In genomic region chr9:109098221-109098959, GRCh38 we compare ENCODE assay signal across 9 cellular contexts. TPM values are rescaled to one million over a fixed set of nuclear protein-coding genes. Genes with fewer than 3 reads are reported as not detected.
DNase-seq lines count a peak whose midpoint lies in the region; ATAC-seq, FAIRE-seq and TF ChIP-seq lines count a peak whose summit lies in the region.
"Had no signal": no experiment of that assay in that cellular context is flagged by ENCODE, and none has a peak within 500 bp of the region (broad histone marks: within the 10 kb centered on the region; RNA-seq: fewer than 3 reads in every experiment).

No MANE protein-coding gene starts in this region.

- H3K9me3 Mint-ChIP-seq in astrocyte (ENCODE audit: unreplicated experiment): no peaks in the 10 kb centered on the region

- DNase-seq in ELR (ENCODE audit: low read depth) (peak; percentile 63), astrocyte (ENCODE audit: low read depth) (peak; percentile 93), iris pigment epithelial cell (ENCODE audit: low read depth) (peak; percentile 84), suprapubic skin (ENCODE audit: low spot score in 2 of 2) (no peak), AML-193 (lab: John Stamatoyannopoulos, UW) (no peak), H7 (no peak)

- WGBS in suprapubic skin: 20% methylated on average over 3 of the region's 3 CpGs

- H3K9me3 ChIP-seq in KOPT-K1 (ENCODE audit: insufficient read depth, low read length, poor library complexity, severe bottlenecking): peaks cover 8% of the 10 kb centered on the region
- no peaks in the 10 kb centered on the region for H3K9me3 ChIP-seq in astrocyte (ENCODE audit: insufficient read depth, low read depth, low read length)
- H3K9me3 ChIP-seq in suprapubic skin: no peaks in the 10 kb centered on the region

- H3K27me3 Mint-ChIP-seq in astrocyte (ENCODE audit: low read depth, unreplicated experiment): no peaks in the 10 kb centered on the region

- peaks cover 33% of the 10 kb centered on the region for H3K4me1 Mint-ChIP-seq in astrocyte (ENCODE audit: low read depth, unreplicated experiment)

- no peak for TF ChIP-seq EP300 in suprapubic skin (IDR thresholded peaks at IDR 0.05)

- ATAC-seq in HG03354 (IDR thresholded peaks at IDR 0.05; ENCODE audit: poor library complexity, severe bottlenecking, unreplicated experiment): no peak

- H3K27me3 ChIP-seq in astrocyte (ENCODE audit: insufficient read depth, low read length) (no peaks in the 10 kb centered on the region), suprapubic skin (no peaks in the 10 kb centered on the region), H7 (ENCODE audit: control insufficient read depth, insufficient read depth, low read length) (no peaks in the 10 kb centered on the region)

- no peaks in the 10 kb centered on the region for H3K36me3 Mint-ChIP-seq in astrocyte (ENCODE audit: low read depth, unreplicated experiment)

- H3K36me3 ChIP-seq in KOPT-K1 (ENCODE audit: insufficient read depth, low read length) (peaks cover 65% of the 10 kb centered on the region), astrocyte (ENCODE audit: insufficient read depth, low read length) (peaks cover 2% of the 10 kb centered on the region), suprapubic skin (no peaks in the 10 kb centered on the region), H7 (replicated peaks; ENCODE audit: control insufficient read depth, insufficient read depth, low read length) (peaks cover 1% of the 10 kb centered on the region; the same call in 1 of the 2 replicates)

- H3K27ac Mint-ChIP-seq in astrocyte (ENCODE audit: unreplicated experiment): peak overlapping the region; percentile 93

- no peak for FAIRE-seq in astrocyte (lab: Jason Lieb, UNC)
- FAIRE-seq: TTC549 had no signal

- peak overlapping the region; percentile 19 for H3K9ac ChIP-seq in astrocyte (ENCODE audit: low read length)

- H3K4me2 ChIP-seq in astrocyte (ENCODE audit: low read length): peak overlapping the region; percentile 72

- H3K27ac ChIP-seq in KOPT-K1 (ENCODE audit: low read depth, low read length, poor library complexity, severe bottlenecking) (peak overlapping the region; percentile 2), astrocyte (ENCODE audit: low read depth, low read length) (peak overlapping the region; percentile 46), suprapubic skin (peak overlapping the region; percentile 49)

- TF ChIP-seq CTCF in astrocyte (IDR thresholded peaks at IDR 0.05; ENCODE audit: insufficient read depth, low read depth, low read length): no peak
- TF ChIP-seq CTCF in suprapubic skin (IDR thresholded peaks at IDR 0.05): peak in 1 of 2 donors; percentile 18

- peaks cover 28% of the 10 kb centered on the region for H3K4me1 ChIP-seq in astrocyte (ENCODE audit: insufficient read depth, low read length)
- H3K4me1 ChIP-seq in suprapubic skin: peaks cover 62% of the 10 kb centered on the region

- H3K4me3 ChIP-seq in astrocyte (ENCODE audit: insufficient read depth, low read depth, low read length): no peak overlapping the region
- no peak overlapping the region for H3K4me3 ChIP-seq in suprapubic skin
- no peak overlapping the region for H3K4me3 ChIP-seq in H7 (ENCODE audit: insufficient read depth, low read depth, low read length)

- H3K4me3 Mint-ChIP-seq in astrocyte (ENCODE audit: unreplicated experiment): no peak overlapping the region

- TF ChIP-seq POLR2A in suprapubic skin (IDR thresholded peaks at IDR 0.05): no peak

- no peak overlapping the region for H2AFZ ChIP-seq in astrocyte (ENCODE audit: low read depth, low read length)

- peaks cover 82% of the 10 kb centered on the region for H3K79me2 ChIP-seq in astrocyte (ENCODE audit: insufficient read depth, low read length)

- peaks cover 87% of the 10 kb centered on the region for H4K20me1 ChIP-seq in astrocyte (ENCODE audit: insufficient read depth, low read length)

RNA-seq across cellular contexts. Expression of gene TMEM245, which starts 21.4 kb away (rescaled TPM):
- 52.2 and 54.1 TPM in 2 replicates for total RNA-seq in astrocyte
- 10 to 100 TPM; 38.6 to 58.9 (median 54.3) TPM for total RNA-seq in suprapubic skin
- 30.4 and 46.2 TPM in 2 replicates for total RNA-seq in H7 (2014; rRNA removed; shearing (Covaris generic))

Comparison
In these comparisons a context has a peak if more than half of its experiments do, and no peak if none do; other contexts are left out.
1. DNase-seq: peak in ELR (single experiment), astrocyte (single experiment) and iris pigment epithelial cell (single experiment); none in suprapubic skin (0 of 2), AML-193 (0 of 2) and H7 (single experiment).
2. Peak in every context shown above with its lines, with median percentiles within 50 percentile points of each other: H3K27ac ChIP-seq.